16 cellular contexts compared by ENCODE assay signal in genomic region chr1:53574621-53575020, GRCh38.
DNase-seq lines count a peak whose midpoint lies in the region; ATAC-seq and TF ChIP-seq lines count a peak whose summit lies in the region.
"Had no signal": no experiment of that assay in that cellular context is flagged by ENCODE, and none has a peak within 500 bp of the region (broad histone marks: within the 10 kb centered on the region; RNA-seq: fewer than 3 reads in every experiment).

No MANE protein-coding gene starts in this region.

- H3K27me3 Mint-ChIP-seq in activated CD4-positive, alpha-beta T cell treated with anti-CD3 and anti-CD28 coated beads for 36 hours = no peaks in the 10 kb centered on the region
- peaks cover 9% of the 10 kb centered on the region for H3K27me3 Mint-ChIP-seq in activated CD4-positive, alpha-beta T cell treated with anti-CD3 and anti-CD28 coated beads, Interleukin-2, amount 10 ng/mL, durations not matched to agents 24 days and 14 days
- H3K27me3 Mint-ChIP-seq in glutamatergic neuron (ENCODE audit: unreplicated experiment) = peaks cover 5% of the 10 kb centered on the region

- H3K4me3 Mint-ChIP-seq in activated CD4-positive, alpha-beta T cell treated with anti-CD3 and anti-CD28 coated beads for 36 hours = no peak overlapping the region
- H3K4me3 Mint-ChIP-seq in activated CD4-positive, alpha-beta T cell treated with anti-CD3 and anti-CD28 coated beads, Interleukin-2, amount 10 ng/mL, durations not matched to agents 24 days and 14 days = no peak overlapping the region
- H3K4me3 Mint-ChIP-seq in glutamatergic neuron (ENCODE audit: unreplicated experiment) = no peak overlapping the region
- H3K4me3 Mint-ChIP-seq: H9 had no signal

- H3K36me3 ChIP-seq in KOPT-K1 (ENCODE audit: insufficient read depth, low read length) = no peaks in the 10 kb centered on the region
- no peaks in the 10 kb centered on the region for H3K36me3 ChIP-seq in sigmoid colon

- DNase-seq in activated CD4-positive, alpha-beta T cell treated with anti-CD3 and anti-CD28 coated beads for 36 hours = peak; percentile 2
- DNase-seq in activated CD4-positive, alpha-beta T cell treated with anti-CD3 and anti-CD28 coated beads, Interleukin-2, amount 10 ng/mL, durations not matched to agents 24 days and 14 days = no peak
- DNase-seq in glutamatergic neuron (peak; percentile 5), sigmoid colon (peak; percentile 22), HT-29 (ENCODE audit: low spot score) (no peak), NCI-H2171 (lab: John Stamatoyannopoulos, UW) (no peak)
- DNase-seq: 8988T, DMS153, H9, NCI-H1436, NCI-H2029 treated with DMSO at 0.1 percent for 48 hours, NCI-H510A treated with DMSO at 0.1 percent for 48 hours had no signal

- no peak for TF ChIP-seq EP300 in sigmoid colon (IDR thresholded peaks at IDR 0.05)

- H3K4me1 ChIP-seq in sigmoid colon = peaks cover 0 to 17% (median 13%) of the 10 kb centered on the region in 4 donors

- no peaks in the 10 kb centered on the region for H3K4me1 Mint-ChIP-seq in activated CD4-positive, alpha-beta T cell treated with anti-CD3 and anti-CD28 coated beads for 36 hours
- no peaks in the 10 kb centered on the region for H3K4me1 Mint-ChIP-seq in activated CD4-positive, alpha-beta T cell treated with anti-CD3 and anti-CD28 coated beads, Interleukin-2, amount 10 ng/mL, durations not matched to agents 24 days and 14 days
- peaks cover 34% of the 10 kb centered on the region for H3K4me1 Mint-ChIP-seq in glutamatergic neuron (ENCODE audit: low read depth, unreplicated experiment)
- H3K4me1 Mint-ChIP-seq: IgD-negative memory B cell had no signal

- H3K27ac ChIP-seq in KOPT-K1 (ENCODE audit: low read depth, low read length, poor library complexity, severe bottlenecking) = peak overlapping the region; percentile 10
- no peak overlapping the region for H3K27ac ChIP-seq in sigmoid colon
- H3K27ac ChIP-seq: C4-2B had no signal

- H3K36me3 Mint-ChIP-seq in activated CD4-positive, alpha-beta T cell treated with anti-CD3 and anti-CD28 coated beads for 36 hours (ENCODE audit: low read depth) = no peaks in the 10 kb centered on the region
- H3K36me3 Mint-ChIP-seq in activated CD4-positive, alpha-beta T cell treated with anti-CD3 and anti-CD28 coated beads, Interleukin-2, amount 10 ng/mL, durations not matched to agents 24 days and 14 days (ENCODE audit: low read depth) = no peaks in the 10 kb centered on the region
- H3K36me3 Mint-ChIP-seq in glutamatergic neuron (ENCODE audit: unreplicated experiment) = peaks cover 4% of the 10 kb centered on the region
- H3K36me3 Mint-ChIP-seq: IgD-negative memory B cell had no signal

- no peak for TF ChIP-seq POLR2A in sigmoid colon (IDR thresholded peaks at IDR 0.05)

- no peaks in the 10 kb centered on the region for H3K9me3 ChIP-seq in KOPT-K1 (ENCODE audit: insufficient read depth, low read length, poor library complexity, severe bottlenecking)
- H3K9me3 ChIP-seq in sigmoid colon = no peaks in the 10 kb centered on the region

- POLR2A ChIA-PET in activated CD4-positive, alpha-beta T cell treated with anti-CD3 and anti-CD28 coated beads for 36 hours (lab: Charles Lee) = no interaction called here

- no peaks in the 10 kb centered on the region for H3K9me3 Mint-ChIP-seq in activated CD4-positive, alpha-beta T cell treated with anti-CD3 and anti-CD28 coated beads for 36 hours (ENCODE audit: low read depth)
- H3K9me3 Mint-ChIP-seq in activated CD4-positive, alpha-beta T cell treated with anti-CD3 and anti-CD28 coated beads, Interleukin-2, amount 10 ng/mL, durations not matched to agents 24 days and 14 days = no peaks in the 10 kb centered on the region
- peaks cover 7% of the 10 kb centered on the region for H3K9me3 Mint-ChIP-seq in glutamatergic neuron (ENCODE audit: unreplicated experiment)
- H3K9me3 Mint-ChIP-seq: H9, IgD-negative memory B cell had no signal

- 65 to 82% methylated on average over 4 of the region's 4 CpGs for WGBS in sigmoid colon, 2 donors

- ATAC-seq in activated CD4-positive, alpha-beta T cell treated with anti-CD3 and anti-CD28 coated beads for 36 hours = no peak
- no peak for ATAC-seq in GM21526 (IDR thresholded peaks at IDR 0.05; ENCODE audit: low FRiP score, unreplicated experiment)

- H3K27me3 ChIP-seq in sigmoid colon = no peaks in the 10 kb centered on the region

- no peak overlapping the region for H3K27ac Mint-ChIP-seq in activated CD4-positive, alpha-beta T cell treated with anti-CD3 and anti-CD28 coated beads for 36 hours
- H3K27ac Mint-ChIP-seq in activated CD4-positive, alpha-beta T cell treated with anti-CD3 and anti-CD28 coated beads, Interleukin-2, amount 10 ng/mL, durations not matched to agents 24 days and 14 days = no peak overlapping the region
- H3K27ac Mint-ChIP-seq in glutamatergic neuron (ENCODE audit: unreplicated experiment) = no peak overlapping the region

- TF ChIP-seq CTCF in glutamatergic neuron (IDR thresholded peaks at IDR 0.05; ENCODE audit: partially characterized antibody, unreplicated experiment) (no peak), sigmoid colon (IDR thresholded peaks at IDR 0.05) (no peak)

- CTCF ChIA-PET in activated CD4-positive, alpha-beta T cell treated with anti-CD3 and anti-CD28 coated beads for 36 hours (lab: Charles Lee) = no interaction called here

- no peak overlapping the region for H3K4me3 ChIP-seq in sigmoid colon

- intact Hi-C loops in activated CD4-positive, alpha-beta T cell treated with anti-CD3 and anti-CD28 coated beads for 36 hours (cut with DNase I, micrococcal nuclease) = no loop called here
- intact Hi-C loops in activated CD4-positive, alpha-beta T cell treated with anti-CD3 and anti-CD28 coated beads, Interleukin-2, amount 10 ng/mL, durations not matched to agents 24 days and 14 days (cut with micrococcal nuclease) = no loop called here
- intact Hi-C loops in sigmoid colon (cut with DNase I) = no loop called here

Comparison
In these comparisons a context has a peak if more than half of its experiments do, and no peak if none do; other contexts are left out.
1. DNase-seq: peak in activated CD4-positive, alpha-beta T cell treated with anti-CD3 and anti-CD28 coated beads for 36 hours (single experiment), glutamatergic neuron (single experiment) and sigmoid colon (single experiment); none in activated CD4-positive, alpha-beta T cell treated with anti-CD3 and anti-CD28 coated beads, Interleukin-2, amount 10 ng/mL, durations not matched to agents 24 days and 14 days (single experiment), HT-29 (single experiment) and NCI-H2171 (single experiment).